8 cellular contexts compared by ENCODE assay signal in genomic region chr11:67289226-67289650, GRCh38. TPM values are rescaled to one million over a fixed set of nuclear protein-coding genes. Genes with fewer than 3 reads are reported as not detected.
DNase-seq lines count a peak whose midpoint lies in the region; ATAC-seq and TF ChIP-seq lines count a peak whose summit lies in the region.

TSS of gene ANKRD13D (plus strand) at chr11:67289303. CDS start at chr11:67289461, 158 bp downstream.

- H3K27ac Mint-ChIP-seq in WTC11: peak within 1 kb of the TSS; percentile 95

- WGBS in psoas muscle, 3 donors: 0 to 1% (median 0%) methylated on average over 7 to 56 of the region's 56 CpGs

- no peaks in the 10 kb centered on the region for H3K27me3 Mint-ChIP-seq in WTC11 (ENCODE audit: low read depth)

- POLR2A ChIA-PET in WTC11 (lab: Charles Lee): interaction anchor here (0.7 to 3.2 kb wide), 5 partner anchors 12 to 170 kb away, joined by 3 to 24 read pairs (median 7); partner anchors contain the start of genes KDM2A and SSH3

- no peaks in the 10 kb centered on the region for H3K27me3 ChIP-seq in psoas muscle (ENCODE audit: insufficient read depth in 3 of 3, low read length in 2 of 3)

- H3K4me3 ChIP-seq in psoas muscle: peak within 1 kb of the TSS; percentile 68

- H3K4me1 Mint-ChIP-seq in WTC11: peaks cover 15% of the 10 kb centered on the region

- peak within 1 kb of the TSS; percentile 87 for H3K4me3 Mint-ChIP-seq in WTC11

- no peaks in the 10 kb centered on the region for H3K9me3 Mint-ChIP-seq in WTC11

- ATAC-seq in HG02981 (IDR thresholded peaks at IDR 0.05; ENCODE audit: unreplicated experiment): peak; percentile 41
- ATAC-seq in WTC11: peak; percentile 32
- no peak for ATAC-seq in Right ventricle myocardium inferior
- no peak for ATAC-seq in psoas muscle

- no peaks in the 10 kb centered on the region for H3K9me3 ChIP-seq in psoas muscle

- CTCF ChIA-PET in WTC11 (lab: Charles Lee): interaction anchor here (0.5 to 3.0 kb wide), 22 partner anchors 9 to 1442 kb away, joined by 3 to 39 read pairs (median 4); partner anchors contain the start of genes NUDT8, POLD4, PPP1CA and SSH3

- peak within 1 kb of the TSS; percentile 66 for H3K27ac ChIP-seq in psoas muscle

- peaks cover 0 to 53% of the 10 kb centered on the region in 2 donors for H3K36me3 ChIP-seq in psoas muscle (ENCODE audit: insufficient read depth in 1 of 2, low read depth in 1 of 2)

- DNase-seq in NCI-H1092 (lab: John Stamatoyannopoulos, UW) (peak; percentile 89), NCI-H1092 treated with DMSO at 0.1 percent for 48 hours (lab: John Stamatoyannopoulos, UW) (no peak), WTC11 (ENCODE audit: low spot score) (no peak), Right ventricle myocardium inferior (ENCODE audit: missing footprints) (peak; percentile 77), psoas muscle (no peak), epidermal melanocyte (ENCODE audit: insufficient read length, low spot score) (no peak)
- DNase-seq in stimulated activated CD4-positive, alpha-beta T cell treated with anti-CD3 and anti-CD28 coated beads, Interleukin-2, amount 100 ng/mL, for 24 hours: no peak

- H3K4me1 ChIP-seq in psoas muscle: peaks cover 26% of the 10 kb centered on the region

- intact Hi-C loops in Right ventricle myocardium inferior (cut with DNase I): loop anchor here (2.0 kb wide), 1 partner anchor 22 kb away; the partner anchor contains the start of gene GRK2
- intact Hi-C loops in psoas muscle (cut with DNase I): no loop called here

- TF ChIP-seq CTCF in WTC11 (IDR thresholded peaks at IDR 0.05) (no peak), psoas muscle (IDR thresholded peaks at IDR 0.05) (no peak)

- H3K36me3 Mint-ChIP-seq in WTC11: peaks cover 15% of the 10 kb centered on the region

TF ChIP-seq in WTC11, 78 proteins besides CTCF, POLR2A, EP300 and RAD21:
- TF ChIP-seq FOXP1 (CRISPR knock-in tag; IDR thresholded peaks at IDR 0.05; ENCODE audit: borderline replicate concordance) (no peak), ERG (CRISPR knock-in tag; IDR thresholded peaks at IDR 0.05) (no peak), JAZF1 (CRISPR knock-in tag; IDR thresholded peaks at IDR 0.05) (no peak), RELA (CRISPR knock-in tag; IDR thresholded peaks at IDR 0.05; ENCODE audit: borderline replicate concordance) (no peak), ZNF532 (CRISPR knock-in tag; IDR thresholded peaks at IDR 0.05; ENCODE audit: borderline replicate concordance) (no peak), ZMAT4 (CRISPR knock-in tag; IDR thresholded peaks at IDR 0.05) (no peak), CBFB (CRISPR knock-in tag; IDR thresholded peaks at IDR 0.05; ENCODE audit: low read depth) (no peak), AFF4 (CRISPR knock-in tag; IDR thresholded peaks at IDR 0.05; ENCODE audit: borderline replicate concordance) (no peak), ZNF232 (CRISPR knock-in tag; IDR thresholded peaks at IDR 0.05) (0 out of 2 replicates have a peak, but pooled peaks have one; percentile 23), SP1 (CRISPR knock-in tag; conservative IDR thresholded peaks at IDR 0.05) (peak; percentile 38; the same call in 1 of the 2 replicates), SOX15 (CRISPR knock-in tag; IDR thresholded peaks at IDR 0.05) (no peak), SMAD3 (CRISPR knock-in tag; IDR thresholded peaks at IDR 0.05; ENCODE audit: borderline replicate concordance) (no peak), ZNF671 (CRISPR knock-in tag; IDR thresholded peaks at IDR 0.05) (no peak), HMGA2 (CRISPR knock-in tag; IDR thresholded peaks at IDR 0.05) (no peak), GABPB1 (CRISPR knock-in tag; IDR thresholded peaks at IDR 0.05) (no peak)

RNA-seq across cellular contexts. Expression of gene ANKRD13D, which starts in this region (rescaled TPM):
- 36.8 to 55.5 TPM (median 42.4 TPM) in 3 replicates for total RNA-seq in WTC11 (2021)
- 15.2 TPM for total RNA-seq in Right ventricle myocardium inferior
- 1 to 10 TPM; 4.1 to 8.6 (median 7.8) TPM for total RNA-seq in psoas muscle
- polyA plus RNA-seq in psoas muscle: 1 to 10 TPM; 4.6 to 7.0 (median 5.9) TPM

Comparison
In these comparisons a context has a peak if more than half of its experiments do, and no peak if none do; other contexts are left out.
1. DNase-seq: peak in NCI-H1092 (single experiment) and Right ventricle myocardium inferior (single experiment); none in NCI-H1092 treated with DMSO at 0.1 percent for 48 hours (single experiment), WTC11 (single experiment), psoas muscle (0 of 2), stimulated activated CD4-positive, alpha-beta T cell treated with anti-CD3 and anti-CD28 coated beads, Interleukin-2, amount 100 ng/mL, for 24 hours (0 of 2) and epidermal melanocyte (single experiment).
2. ATAC-seq: peak in HG02981 (single experiment) and WTC11 (single experiment); none in Right ventricle myocardium inferior (single experiment) and psoas muscle (0 of 4).